In the genomic region with DNA sequence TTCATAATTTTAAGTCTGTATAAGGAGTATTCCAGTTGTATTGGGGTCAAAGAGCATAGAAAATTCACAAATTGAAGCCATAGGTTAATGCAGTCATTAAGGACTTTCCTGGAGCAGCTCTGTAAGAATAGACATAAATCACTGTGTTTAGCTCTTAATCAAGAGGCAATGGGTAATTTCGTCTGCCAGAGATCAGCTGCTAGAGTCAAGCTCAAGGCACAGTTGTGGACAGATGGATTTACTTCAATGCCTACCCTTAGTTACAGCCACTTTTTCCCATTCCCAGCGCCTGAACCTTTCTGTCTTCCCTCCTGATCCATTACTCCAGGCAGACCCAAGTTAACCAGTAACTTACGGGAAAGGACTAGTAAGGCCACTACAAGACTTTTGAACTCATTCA, we compare ENCODE assay signal across 18 cellular contexts. TPM values are rescaled to one million over a fixed set of nuclear protein-coding genes. Genes with fewer than 3 reads are reported as not detected.
A peak's percentile ranks its signal among the peaks of the same experiment; 100 is the strongest.
DNase-seq lines count a peak whose midpoint lies in the region; ATAC-seq and TF ChIP-seq lines count a peak whose summit lies in the region.
"Had no signal": no experiment of that assay in that cellular context is flagged by ENCODE, and none has a peak within 500 bp of the region (broad histone marks: within the 10 kb centered on the region; RNA-seq: fewer than 3 reads in every experiment).

No MANE protein-coding gene starts in this region.

- no peak overlapping the region for H3K9ac ChIP-seq in IMR-90 (ENCODE audit: low read depth, low read length)
- no peak overlapping the region for H3K9ac ChIP-seq in stomach smooth muscle (ENCODE audit: low read length in 2 of 2)

- no CpG with 5 or more reads among the region's 3 CpGs for WGBS in IMR-90 (ENCODE audit: extremely low coverage in 2 of 2, insufficient read length in 1 of 2), 2 experiments

- H3K4me2 ChIP-seq in IMR-90 (ENCODE audit: low read depth, low read length) = no peak overlapping the region
- H3K4me2 ChIP-seq: A549 had no signal

- no TSS peak for BruUV-seq in IMR-90 (replicated peaks; lab: Mats Ljungman, UMichigan)

- TF ChIP-seq POLR2A in IMR-90 (IDR thresholded peaks at IDR 0.05; ENCODE audit: low read depth, low read length) = no peak

- no peaks in the 10 kb centered on the region for H3K9me3 ChIP-seq in IMR-90 (ENCODE audit: control insufficient read depth, insufficient read depth, low read length)
- H3K9me3 ChIP-seq in stomach smooth muscle (ENCODE audit: control insufficient read depth in 2 of 2, low read length in 2 of 2) = no peaks in the 10 kb centered on the region
- H3K9me3 ChIP-seq: A549, Peyer's patch had no signal

- H3K27me3 Mint-ChIP-seq in chondrocyte (ENCODE audit: low read depth) (no peaks in the 10 kb centered on the region), nephron (ENCODE audit: low read depth) (no peaks in the 10 kb centered on the region)
- H3K27me3 Mint-ChIP-seq in activated T-cell treated with anti-CD3 and anti-CD28 coated beads, Interleukin-2, amount 50 U/mL, for 72 hours (ENCODE audit: low read depth) = no peaks in the 10 kb centered on the region

- H3K79me1 ChIP-seq in IMR-90 (ENCODE audit: low read depth in 1 of 2, low read length in 2 of 2) = peaks cover 20 to 61% of the 10 kb centered on the region in 2 experiments

- peak overlapping the region; percentile 30 for H3K27ac Mint-ChIP-seq in chondrocyte (ENCODE audit: unreplicated experiment)
- peak overlapping the region; percentile 50 to 74 (median 73) for H3K27ac Mint-ChIP-seq in nephron
- no peak overlapping the region for H3K27ac Mint-ChIP-seq in activated T-cell treated with anti-CD3 and anti-CD28 coated beads, Interleukin-2, amount 50 U/mL, for 72 hours
- H3K27ac Mint-ChIP-seq: CD4-positive, alpha-beta memory T cell had no signal

- H2BK15ac ChIP-seq in IMR-90 (ENCODE audit: low read depth, low read length) = no peak overlapping the region

- dilution Hi-C loops in IMR-90 (cut with HindIII; ENCODE audit: low sequenced_read_pairs, unreplicated experiment) = no loop called here

- CTCF ChIA-PET in IMR-90 (lab: Yijun Ruan, JAX) = no interaction called here

- no peak overlapping the region for H3K4ac ChIP-seq in IMR-90 (ENCODE audit: low read depth, low read length)

- no peak overlapping the region for H2BK120ac ChIP-seq in IMR-90 (ENCODE audit: low read depth, low read length)

- POLR2A ChIA-PET in IMR-90 (lab: Charles Lee; ENCODE audit: unreplicated experiment) = no interaction called here

- peak overlapping the region; percentile 63 for H2BK5ac ChIP-seq in IMR-90 (ENCODE audit: low read depth, low read length, poor library complexity, severe bottlenecking)

- H3K4me1 ChIP-seq in IMR-90 (ENCODE audit: control insufficient read depth, insufficient read depth, low read length) (peaks cover 9% of the 10 kb centered on the region), stomach smooth muscle (ENCODE audit: control insufficient read depth, insufficient read depth, low read length) (peaks cover 8% of the 10 kb centered on the region)
- H3K4me1 ChIP-seq: Peyer's patch had no signal

- no peak overlapping the region for H4K5ac ChIP-seq in IMR-90 (ENCODE audit: low read depth, low read length)

- ATAC-seq in IMR-90 (ENCODE audit: low read depth) (no peak), HG03571 (IDR thresholded peaks at IDR 0.05; ENCODE audit: unreplicated experiment) (no peak)
- no peak for ATAC-seq in activated T-cell treated with anti-CD3 and anti-CD28 coated beads, Interleukin-2, amount 50 U/mL, for 72 hours (replicated peaks in 1 of 2)
- ATAC-seq: A549, HCT116 had no signal

- no peak overlapping the region for H3K14ac ChIP-seq in IMR-90 (replicated peaks; ENCODE audit: low read depth, low read length)

- no peak overlapping the region for H2AFZ ChIP-seq in IMR-90 (replicated peaks; ENCODE audit: low read length, poor library complexity)

- no peak overlapping the region for H3K23ac ChIP-seq in IMR-90 (ENCODE audit: low read depth, low read length)

- intact Hi-C loops in IMR-90 (cut with micrococcal nuclease) = no loop called here

- H3K4me3 Mint-ChIP-seq in chondrocyte (ENCODE audit: unreplicated experiment) (no peak overlapping the region), nephron (no peak overlapping the region)
- no peak overlapping the region for H3K4me3 Mint-ChIP-seq in activated T-cell treated with anti-CD3 and anti-CD28 coated beads, Interleukin-2, amount 50 U/mL, for 72 hours

- H4K91ac ChIP-seq in IMR-90 (ENCODE audit: insufficient read depth, low read depth, low read length) = no peak overlapping the region

- H3K9me3 Mint-ChIP-seq in chondrocyte (ENCODE audit: low read depth) (no peaks in the 10 kb centered on the region), nephron (no peaks in the 10 kb centered on the region)
- no peaks in the 10 kb centered on the region for H3K9me3 Mint-ChIP-seq in activated T-cell treated with anti-CD3 and anti-CD28 coated beads, Interleukin-2, amount 50 U/mL, for 72 hours
- H3K9me3 Mint-ChIP-seq: CD4-positive, alpha-beta memory T cell had no signal

- no peak overlapping the region for H2AK5ac ChIP-seq in IMR-90 (ENCODE audit: low read depth, low read length)

- in situ Hi-C loops in IMR-90 (cut with MboI; ENCODE audit: low sequenced_read_pairs) = loop anchor here (5.0 kb wide), 1 partner anchor 258 kb away; no protein-coding TSS in a partner anchor

- H3K27ac ChIP-seq in IMR-90 (ENCODE audit: insufficient read depth, low read length) = no peak overlapping the region
- H3K27ac ChIP-seq in stomach smooth muscle (ENCODE audit: low read length) = peak overlapping the region; percentile 12
- H3K27ac ChIP-seq: A549, Peyer's patch had no signal

- H3K18ac ChIP-seq in IMR-90 (ENCODE audit: low read depth, low read length) = no peak overlapping the region

- H3K4me1 Mint-ChIP-seq in chondrocyte (ENCODE audit: low read depth) (peaks cover 77% of the 10 kb centered on the region), nephron (peaks cover 37% of the 10 kb centered on the region)
- peaks cover 17% of the 10 kb centered on the region for H3K4me1 Mint-ChIP-seq in activated T-cell treated with anti-CD3 and anti-CD28 coated beads, Interleukin-2, amount 50 U/mL, for 72 hours (ENCODE audit: low read depth)

- no peak for TF ChIP-seq RAD21 in IMR-90 (IDR thresholded peaks at IDR 0.05; ENCODE audit: low read length)

- H3K36me3 ChIP-seq in IMR-90 (ENCODE audit: control insufficient read depth, insufficient read depth, low read length) = peaks cover 36% of the 10 kb centered on the region
- H3K36me3 ChIP-seq in stomach smooth muscle (ENCODE audit: control insufficient read depth in 2 of 2, insufficient read depth in 2 of 2, low read length in 2 of 2) = peaks cover 55 to 62% of the 10 kb centered on the region in 2 donors

- H3K9me1 ChIP-seq in IMR-90 (ENCODE audit: insufficient read depth, low read length) = peaks cover 4% of the 10 kb centered on the region

- no peak overlapping the region for H2AK9ac ChIP-seq in IMR-90 (replicated peaks; ENCODE audit: low read depth, low read length, poor library complexity)

- H3K36me3 Mint-ChIP-seq in chondrocyte (ENCODE audit: low read depth) = peaks cover 68% of the 10 kb centered on the region
- peaks cover 68% of the 10 kb centered on the region for H3K36me3 Mint-ChIP-seq in nephron (ENCODE audit: low read depth)
- H3K36me3 Mint-ChIP-seq in activated T-cell treated with anti-CD3 and anti-CD28 coated beads, Interleukin-2, amount 50 U/mL, for 72 hours (ENCODE audit: insufficient read depth in 2 of 2) = no peaks in the 10 kb centered on the region
- H3K36me3 Mint-ChIP-seq: CD4-positive, alpha-beta memory T cell had no signal

- no peak overlapping the region for H3K56ac ChIP-seq in IMR-90 (ENCODE audit: extremely low read depth, insufficient read depth, low read length)

- TF ChIP-seq CTCF in IMR-90 (conservative IDR thresholded peaks at IDR 0.05; ENCODE audit: low read depth, low read length) (no peak), chondrocyte (IDR thresholded peaks at IDR 0.05) (no peak), nephron (IDR thresholded peaks at IDR 0.05; ENCODE audit: unreplicated experiment in 3 of 3) (no peak)

- no peak overlapping the region for H2BK20ac ChIP-seq in IMR-90 (ENCODE audit: low read depth, low read length)

- H3K4me3 ChIP-seq in IMR-90 (ENCODE audit: insufficient read depth, low read depth, low read length) = no peak overlapping the region
- H3K4me3 ChIP-seq in stomach smooth muscle (ENCODE audit: low read length in 2 of 2) = no peak overlapping the region
- H3K4me3 ChIP-seq: A549, Peyer's patch had no signal

- H3K27me3 ChIP-seq in IMR-90 (ENCODE audit: control insufficient read depth, insufficient read depth, low read length) = no peaks in the 10 kb centered on the region
- H3K27me3 ChIP-seq in stomach smooth muscle (ENCODE audit: control insufficient read depth in 1 of 2, insufficient read depth in 2 of 2, low read length in 2 of 2) = no peaks in the 10 kb centered on the region
- H3K27me3 ChIP-seq: Peyer's patch had no signal

- DNase-seq in IMR-90 (no peak), chondrocyte (ENCODE audit: low spot score) (no peak)
- no peak for DNase-seq in activated T-cell treated with anti-CD3 and anti-CD28 coated beads, Interleukin-2, amount 50 U/mL, for 1 hour
- DNase-seq in effector CD8-positive, alpha-beta T cell (lab: John Stamatoyannopoulos, UW) = no peak
- DNase-seq in activated T-cell treated with anti-CD3 and anti-CD28 coated beads, Interleukin-2, amount 50 U/mL, for 72 hours = no peak
- DNase-seq: Calu3; CD4-positive, alpha-beta memory T cell; GF-D8; GOT3; KBM-7; NCI-H187 treated with DMSO at 0.1 percent for 48 hours; NCI-H446; Peyer's patch had no signal

- no peak overlapping the region for H4K8ac ChIP-seq in IMR-90 (ENCODE audit: low read depth in 2 of 2, low read length in 2 of 2)

- no peaks in the 10 kb centered on the region; the same call in 1 of the 2 replicates for H4K20me1 ChIP-seq in IMR-90 (ENCODE audit: insufficient read depth, low read length)

TF ChIP-seq in IMR-90, 13 proteins besides CTCF, POLR2A, EP300 and RAD21 (continues in another document):
- TF ChIP-seq CEBPB (IDR thresholded peaks at IDR 0.05; ENCODE audit: low read depth, low read length) (no peak), FOS (IDR thresholded peaks at IDR 0.05; ENCODE audit: low read depth, low read length) (no peak), BHLHE40 (IDR thresholded peaks at IDR 0.05; ENCODE audit: low read depth, low read length) (no peak), MXI1 (IDR thresholded peaks at IDR 0.05; ENCODE audit: borderline replicate concordance, low read depth, low read length) (no peak)

RNA-seq across cellular contexts. Expression of a gene that starts 40.6 kb away (rescaled TPM):
- total RNA-seq in IMR-90 (2012; rRNA removed) = 0.18 and 0.28 TPM in 2 replicates
- polyA plus RNA-seq in IMR-90 (2012; rRNA removed) = 0.16 and 0.65 TPM in 2 replicates
- 0.13 and 0.24 TPM in 2 replicates for polyA plus RNA-seq in IMR-90 (2012; cell fraction: cytosol; rRNA removed)
- 0.08 and 0.55 TPM in 2 replicates for polyA plus RNA-seq in IMR-90 (2012; cell fraction: nucleus; rRNA removed; ENCODE audit: low replicate concordance)
- total RNA-seq in chondrocyte = 0.30 to 0.94 TPM (median 0.69 TPM) in 3 replicates
- total RNA-seq in activated T-cell treated with anti-CD3 and anti-CD28 coated beads, Interleukin-2, amount 50 U/mL, for 72 hours = 1 to 10 TPM; 2.4 to 3.8 TPM
